ENCODE assay signal across 25 cellular contexts in genomic region chr17:70434536-70435490, GRCh38.
"Had no signal": no experiment of that assay in that cellular context is flagged by ENCODE, and none has a peak within 500 bp of the region (broad histone marks: within the 10 kb centered on the region; RNA-seq: fewer than 3 reads in every experiment).

No MANE protein-coding gene starts in this region.

- H3K9me3 ChIP-seq: esophagus squamous epithelium, lower lobe of right lung, pancreas, psoas muscle, sigmoid colon, stomach, thyroid gland had no signal

- H3K4me1 ChIP-seq: esophagus squamous epithelium, lower lobe of right lung, pancreas, psoas muscle, sigmoid colon, stomach, thyroid gland had no signal

- H3K27ac ChIP-seq: epithelial cell of prostate, esophagus squamous epithelium, lower lobe of right lung, pancreas, psoas muscle, sigmoid colon, stomach, thyroid gland had no signal

- ATAC-seq: activated CD4-positive, alpha-beta T cell treated with anti-CD3 and anti-CD28 coated beads for 36 hours; activated CD8-positive, alpha-beta memory T cell treated with anti-CD3 and anti-CD28 coated beads, Interleukin-2, amount 10 ng/mL, durations not matched to agents 7 days and 5 days; activated CD8-positive, alpha-beta T cell treated with anti-CD3 and anti-CD28 coated beads, Interleukin-2, amount 10 ng/mL, durations not matched to agents 7 days and 5 days; activated naive CD8-positive, alpha-beta T cell treated with anti-CD3 and anti-CD28 coated beads, Interleukin-2, amount 50 U/mL, for 24 hours; lower lobe of right lung; natural killer cell treated with Interleukin-12 subunit alpha and Interleukin-12 subunit beta and Interleukin-15 and Interleukin-18, amount 100 ng/mL, for 72 hours; pancreas; psoas muscle; stimulated activated memory B cell treated with anti-CD40 and anti-IgM and Interleukin-4, amounts not matched to agents 10 μg/mL and 1 μg/mL and 100 μg/mL, for 72 hours had no signal

- H3K36me3 ChIP-seq: esophagus squamous epithelium, lower lobe of right lung, pancreas, sigmoid colon, stomach, thyroid gland had no signal

- DNase-seq: activated CD4-positive, alpha-beta T cell treated with anti-CD3 and anti-CD28 coated beads for 36 hours; activated CD4-positive, CD25-positive, alpha-beta regulatory T cell; activated CD8-positive, alpha-beta memory T cell treated with anti-CD3 and anti-CD28 coated beads, Interleukin-2, amount 10 ng/mL, durations not matched to agents 7 days and 5 days; activated CD8-positive, alpha-beta T cell treated with anti-CD3 and anti-CD28 coated beads, Interleukin-2, amount 10 ng/mL, durations not matched to agents 7 days and 5 days; activated naive CD8-positive, alpha-beta T cell treated with anti-CD3 and anti-CD28 coated beads, Interleukin-2, amount 50 U/mL, for 24 hours; activated T-cell treated with anti-CD3 and anti-CD28 coated beads, Interleukin-2, amount 50 U/mL, for 48 hours; amygdala; central memory CD4-positive, alpha-beta T cell; dermis blood vessel endothelial cell; effector CD4-positive, alpha-beta T cell; esophagus squamous epithelium; lower lobe of right lung; mesenchymal stem cell; pancreas; psoas muscle; sigmoid colon; stimulated activated CD4-positive, alpha-beta T cell treated with anti-CD3 and anti-CD28 coated beads, Interleukin-1b, Interleukin-23, amount 100 ng/mL, for 48 hours; stimulated activated CD4-positive, alpha-beta T cell treated with anti-CD3 and anti-CD28 coated beads, Interleukin-4, amount 100 ng/mL, for 4 hours; stimulated activated CD8-positive, alpha-beta memory T cell treated with anti-CD3 and anti-CD28 coated beads, Interleukin-4, amount 100 ng/mL, for 48 hours; stomach; thyroid gland had no signal

- H3K27me3 ChIP-seq: esophagus squamous epithelium, pancreas, sigmoid colon, stomach, thyroid gland had no signal

- H3K4me3 ChIP-seq: esophagus squamous epithelium, lower lobe of right lung, pancreas, psoas muscle, sigmoid colon, smooth muscle cell, stomach, thyroid gland had no signal

- H3K4me2 ChIP-seq: smooth muscle cell had no signal
